ENCODE assay signal across 1 cellular context in the genomic region with DNA sequence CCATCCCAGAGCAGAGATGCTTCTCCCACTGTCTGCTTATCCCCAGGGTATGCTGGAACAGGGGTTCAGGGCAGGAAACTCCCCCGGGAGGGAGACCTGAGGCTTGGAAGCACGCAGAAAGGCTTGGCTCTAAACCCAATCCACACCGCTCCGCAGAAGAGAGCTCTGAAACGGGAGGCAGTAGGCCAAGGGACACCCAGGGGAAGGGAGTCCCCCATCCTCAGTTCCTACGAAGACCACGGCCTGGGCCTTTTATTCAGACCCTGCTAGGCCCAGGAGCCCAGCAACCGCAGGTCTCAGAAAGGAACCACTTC.
TF ChIP-seq lines count a peak whose summit lies in the region.

No MANE protein-coding gene starts in this region.

TF ChIP-seq in SK-N-SH, 30 proteins besides CTCF, POLR2A, EP300 and RAD21 (continued from another document):
- TF ChIP-seq IRF3 (IDR thresholded peaks at IDR 0.05; ENCODE audit: low read depth, low read length): no peak
